ENCODE assay signal across 1 cellular context in the genomic region with DNA sequence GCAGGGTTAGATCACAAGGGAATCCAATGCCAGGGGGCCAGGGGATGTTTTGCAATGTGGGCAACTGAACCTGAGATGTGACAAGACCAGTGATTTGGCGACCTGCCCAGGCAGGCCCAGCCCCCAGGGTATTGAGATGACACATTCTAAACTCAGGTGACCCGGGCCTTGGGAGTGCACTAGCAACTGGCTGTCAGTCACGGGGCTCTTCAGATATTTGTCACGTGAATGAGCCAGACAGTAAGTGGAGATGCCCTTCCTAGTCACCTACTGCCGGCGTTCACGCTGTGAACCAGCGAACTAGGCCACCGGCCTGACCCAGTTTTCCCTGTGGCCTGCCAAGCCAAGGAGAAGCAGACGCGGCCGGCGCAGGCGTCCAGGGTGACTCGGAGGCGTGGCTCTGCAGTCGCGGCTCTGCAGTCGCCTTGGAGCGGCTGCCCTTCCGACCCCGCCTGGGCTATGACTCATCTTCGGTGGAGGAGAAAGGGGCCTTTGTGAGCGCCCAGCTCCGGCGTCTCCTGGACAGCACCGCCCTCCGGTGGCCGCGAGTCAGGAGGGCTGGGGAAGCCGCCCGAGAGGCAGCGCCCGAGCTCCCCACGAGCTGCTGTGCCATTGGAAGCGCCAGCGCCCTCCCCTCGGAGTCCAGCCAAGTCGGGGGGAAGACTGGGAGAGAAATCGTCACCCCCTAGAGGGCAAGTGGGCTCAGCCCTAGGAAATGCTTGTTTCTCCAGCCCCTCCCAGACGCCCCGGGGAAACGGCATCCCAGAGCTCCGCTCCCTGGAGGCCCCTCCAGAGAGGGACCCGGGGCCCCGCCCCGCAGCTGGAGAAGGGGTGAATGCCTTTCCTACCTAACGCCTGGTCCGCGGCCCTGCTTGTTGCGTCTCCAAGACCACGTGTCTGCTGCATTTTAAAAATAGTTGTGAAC.
TF ChIP-seq lines count a peak whose summit lies in the region.

No MANE protein-coding gene starts in this region.

TF ChIP-seq in K562, 482 proteins besides CTCF, POLR2A, EP300 and RAD21 (continued from another document and continues in another):
- TF ChIP-seq, protein P1, sequence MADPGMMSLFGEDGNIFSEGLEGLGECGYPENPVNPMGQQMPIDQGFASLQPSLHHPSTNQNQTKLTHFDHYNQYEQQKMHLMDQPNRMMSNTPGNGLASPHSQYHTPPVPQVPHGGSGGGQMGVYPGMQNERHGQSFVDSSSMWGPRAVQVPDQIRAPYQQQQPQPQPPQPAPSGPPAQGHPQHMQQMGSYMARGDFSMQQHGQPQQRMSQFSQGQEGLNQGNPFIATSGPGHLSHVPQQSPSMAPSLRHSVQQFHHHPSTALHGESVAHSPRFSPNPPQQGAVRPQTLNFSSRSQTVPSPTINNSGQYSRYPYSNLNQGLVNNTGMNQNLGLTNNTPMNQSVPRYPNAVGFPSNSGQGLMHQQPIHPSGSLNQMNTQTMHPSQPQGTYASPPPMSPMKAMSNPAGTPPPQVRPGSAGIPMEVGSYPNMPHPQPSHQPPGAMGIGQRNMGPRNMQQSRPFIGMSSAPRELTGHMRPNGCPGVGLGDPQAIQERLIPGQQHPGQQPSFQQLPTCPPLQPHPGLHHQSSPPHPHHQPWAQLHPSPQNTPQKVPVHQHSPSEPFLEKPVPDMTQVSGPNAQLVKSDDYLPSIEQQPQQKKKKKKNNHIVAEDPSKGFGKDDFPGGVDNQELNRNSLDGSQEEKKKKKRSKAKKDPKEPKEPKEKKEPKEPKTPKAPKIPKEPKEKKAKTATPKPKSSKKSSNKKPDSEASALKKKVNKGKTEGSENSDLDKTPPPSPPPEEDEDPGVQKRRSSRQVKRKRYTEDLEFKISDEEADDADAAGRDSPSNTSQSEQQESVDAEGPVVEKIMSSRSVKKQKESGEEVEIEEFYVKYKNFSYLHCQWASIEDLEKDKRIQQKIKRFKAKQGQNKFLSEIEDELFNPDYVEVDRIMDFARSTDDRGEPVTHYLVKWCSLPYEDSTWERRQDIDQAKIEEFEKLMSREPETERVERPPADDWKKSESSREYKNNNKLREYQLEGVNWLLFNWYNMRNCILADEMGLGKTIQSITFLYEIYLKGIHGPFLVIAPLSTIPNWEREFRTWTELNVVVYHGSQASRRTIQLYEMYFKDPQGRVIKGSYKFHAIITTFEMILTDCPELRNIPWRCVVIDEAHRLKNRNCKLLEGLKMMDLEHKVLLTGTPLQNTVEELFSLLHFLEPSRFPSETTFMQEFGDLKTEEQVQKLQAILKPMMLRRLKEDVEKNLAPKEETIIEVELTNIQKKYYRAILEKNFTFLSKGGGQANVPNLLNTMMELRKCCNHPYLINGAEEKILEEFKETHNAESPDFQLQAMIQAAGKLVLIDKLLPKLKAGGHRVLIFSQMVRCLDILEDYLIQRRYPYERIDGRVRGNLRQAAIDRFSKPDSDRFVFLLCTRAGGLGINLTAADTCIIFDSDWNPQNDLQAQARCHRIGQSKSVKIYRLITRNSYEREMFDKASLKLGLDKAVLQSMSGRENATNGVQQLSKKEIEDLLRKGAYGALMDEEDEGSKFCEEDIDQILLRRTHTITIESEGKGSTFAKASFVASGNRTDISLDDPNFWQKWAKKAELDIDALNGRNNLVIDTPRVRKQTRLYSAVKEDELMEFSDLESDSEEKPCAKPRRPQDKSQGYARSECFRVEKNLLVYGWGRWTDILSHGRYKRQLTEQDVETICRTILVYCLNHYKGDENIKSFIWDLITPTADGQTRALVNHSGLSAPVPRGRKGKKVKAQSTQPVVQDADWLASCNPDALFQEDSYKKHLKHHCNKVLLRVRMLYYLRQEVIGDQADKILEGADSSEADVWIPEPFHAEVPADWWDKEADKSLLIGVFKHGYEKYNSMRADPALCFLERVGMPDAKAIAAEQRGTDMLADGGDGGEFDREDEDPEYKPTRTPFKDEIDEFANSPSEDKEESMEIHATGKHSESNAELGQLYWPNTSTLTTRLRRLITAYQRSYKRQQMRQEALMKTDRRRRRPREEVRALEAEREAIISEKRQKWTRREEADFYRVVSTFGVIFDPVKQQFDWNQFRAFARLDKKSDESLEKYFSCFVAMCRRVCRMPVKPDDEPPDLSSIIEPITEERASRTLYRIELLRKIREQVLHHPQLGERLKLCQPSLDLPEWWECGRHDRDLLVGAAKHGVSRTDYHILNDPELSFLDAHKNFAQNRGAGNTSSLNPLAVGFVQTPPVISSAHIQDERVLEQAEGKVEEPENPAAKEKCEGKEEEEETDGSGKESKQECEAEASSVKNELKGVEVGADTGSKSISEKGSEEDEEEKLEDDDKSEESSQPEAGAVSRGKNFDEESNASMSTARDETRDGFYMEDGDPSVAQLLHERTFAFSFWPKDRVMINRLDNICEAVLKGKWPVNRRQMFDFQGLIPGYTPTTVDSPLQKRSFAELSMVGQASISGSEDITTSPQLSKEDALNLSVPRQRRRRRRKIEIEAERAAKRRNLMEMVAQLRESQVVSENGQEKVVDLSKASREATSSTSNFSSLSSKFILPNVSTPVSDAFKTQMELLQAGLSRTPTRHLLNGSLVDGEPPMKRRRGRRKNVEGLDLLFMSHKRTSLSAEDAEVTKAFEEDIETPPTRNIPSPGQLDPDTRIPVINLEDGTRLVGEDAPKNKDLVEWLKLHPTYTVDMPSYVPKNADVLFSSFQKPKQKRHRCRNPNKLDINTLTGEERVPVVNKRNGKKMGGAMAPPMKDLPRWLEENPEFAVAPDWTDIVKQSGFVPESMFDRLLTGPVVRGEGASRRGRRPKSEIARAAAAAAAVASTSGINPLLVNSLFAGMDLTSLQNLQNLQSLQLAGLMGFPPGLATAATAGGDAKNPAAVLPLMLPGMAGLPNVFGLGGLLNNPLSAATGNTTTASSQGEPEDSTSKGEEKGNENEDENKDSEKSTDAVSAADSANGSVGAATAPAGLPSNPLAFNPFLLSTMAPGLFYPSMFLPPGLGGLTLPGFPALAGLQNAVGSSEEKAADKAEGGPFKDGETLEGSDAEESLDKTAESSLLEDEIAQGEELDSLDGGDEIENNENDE (IDR thresholded peaks at IDR 0.05; ENCODE audit: low read depth, low read length): no peak
- TF ChIP-seq E2F1 (CRISPR knock-in tag; IDR thresholded peaks at IDR 0.05): peak; percentile 82; the same call in 1 of the 2 replicates
- peak; percentile 82 for TF ChIP-seq SMARCE1 (IDR thresholded peaks at IDR 0.05)
- TF ChIP-seq RBM25 (IDR thresholded peaks at IDR 0.05; ENCODE audit: low read depth, low read length, severe bottlenecking): no peak
- TF ChIP-seq, protein P2, sequence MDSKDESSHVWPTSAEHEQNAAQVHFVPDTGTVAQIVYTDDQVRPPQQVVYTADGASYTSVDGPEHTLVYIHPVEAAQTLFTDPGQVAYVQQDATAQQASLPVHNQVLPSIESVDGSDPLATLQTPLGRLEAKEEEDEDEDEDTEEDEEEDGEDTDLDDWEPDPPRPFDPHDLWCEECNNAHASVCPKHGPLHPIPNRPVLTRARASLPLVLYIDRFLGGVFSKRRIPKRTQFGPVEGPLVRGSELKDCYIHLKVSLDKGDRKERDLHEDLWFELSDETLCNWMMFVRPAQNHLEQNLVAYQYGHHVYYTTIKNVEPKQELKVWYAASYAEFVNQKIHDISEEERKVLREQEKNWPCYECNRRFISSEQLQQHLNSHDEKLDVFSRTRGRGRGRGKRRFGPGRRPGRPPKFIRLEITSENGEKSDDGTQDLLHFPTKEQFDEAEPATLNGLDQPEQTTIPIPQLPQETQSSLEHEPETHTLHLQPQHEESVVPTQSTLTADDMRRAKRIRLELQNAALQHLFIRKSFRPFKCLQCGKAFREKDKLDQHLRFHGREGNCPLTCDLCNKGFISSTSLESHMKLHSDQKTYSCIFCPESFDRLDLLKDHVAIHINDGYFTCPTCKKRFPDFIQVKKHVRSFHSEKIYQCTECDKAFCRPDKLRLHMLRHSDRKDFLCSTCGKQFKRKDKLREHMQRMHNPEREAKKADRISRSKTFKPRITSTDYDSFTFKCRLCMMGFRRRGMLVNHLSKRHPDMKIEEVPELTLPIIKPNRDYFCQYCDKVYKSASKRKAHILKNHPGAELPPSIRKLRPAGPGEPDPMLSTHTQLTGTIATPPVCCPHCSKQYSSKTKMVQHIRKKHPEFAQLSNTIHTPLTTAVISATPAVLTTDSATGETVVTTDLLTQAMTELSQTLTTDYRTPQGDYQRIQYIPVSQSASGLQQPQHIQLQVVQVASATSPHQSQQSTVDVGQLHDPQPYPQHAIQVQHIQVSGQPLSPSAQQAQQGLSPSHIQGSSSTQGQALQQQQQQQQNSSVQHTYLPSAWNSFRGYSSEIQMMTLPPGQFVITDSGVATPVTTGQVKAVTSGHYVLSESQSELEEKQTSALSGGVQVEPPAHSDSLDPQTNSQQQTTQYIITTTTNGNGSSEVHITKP (IDR thresholded peaks at IDR 0.05; ENCODE audit: partially characterized antibody): peak; percentile 96
- TF ChIP-seq RREB1 (CRISPR knock-in tag; IDR thresholded peaks at IDR 0.05): peak; percentile 70; the same call in 1 of the 2 replicates
- 0 out of 4 replicates have a peak, but pooled peaks of 1 of the 2 experiments have one; percentile 19 for TF ChIP-seq ETV6 (IDR thresholded peaks at IDR 0.05; ENCODE audit: borderline replicate concordance in 1 of 2, low read depth in 2 of 2, low read length in 1 of 2)
- TF ChIP-seq ETV6 (CRISPR knock-in tag; IDR thresholded peaks at IDR 0.05; ENCODE audit: borderline replicate concordance): no peak
- 0 out of 2 replicates have a peak, but pooled peaks have one; percentile 13 for TF ChIP-seq MBD2 (IDR thresholded peaks at IDR 0.05; ENCODE audit: borderline replicate concordance, low read depth)
- TF ChIP-seq, protein P3, sequence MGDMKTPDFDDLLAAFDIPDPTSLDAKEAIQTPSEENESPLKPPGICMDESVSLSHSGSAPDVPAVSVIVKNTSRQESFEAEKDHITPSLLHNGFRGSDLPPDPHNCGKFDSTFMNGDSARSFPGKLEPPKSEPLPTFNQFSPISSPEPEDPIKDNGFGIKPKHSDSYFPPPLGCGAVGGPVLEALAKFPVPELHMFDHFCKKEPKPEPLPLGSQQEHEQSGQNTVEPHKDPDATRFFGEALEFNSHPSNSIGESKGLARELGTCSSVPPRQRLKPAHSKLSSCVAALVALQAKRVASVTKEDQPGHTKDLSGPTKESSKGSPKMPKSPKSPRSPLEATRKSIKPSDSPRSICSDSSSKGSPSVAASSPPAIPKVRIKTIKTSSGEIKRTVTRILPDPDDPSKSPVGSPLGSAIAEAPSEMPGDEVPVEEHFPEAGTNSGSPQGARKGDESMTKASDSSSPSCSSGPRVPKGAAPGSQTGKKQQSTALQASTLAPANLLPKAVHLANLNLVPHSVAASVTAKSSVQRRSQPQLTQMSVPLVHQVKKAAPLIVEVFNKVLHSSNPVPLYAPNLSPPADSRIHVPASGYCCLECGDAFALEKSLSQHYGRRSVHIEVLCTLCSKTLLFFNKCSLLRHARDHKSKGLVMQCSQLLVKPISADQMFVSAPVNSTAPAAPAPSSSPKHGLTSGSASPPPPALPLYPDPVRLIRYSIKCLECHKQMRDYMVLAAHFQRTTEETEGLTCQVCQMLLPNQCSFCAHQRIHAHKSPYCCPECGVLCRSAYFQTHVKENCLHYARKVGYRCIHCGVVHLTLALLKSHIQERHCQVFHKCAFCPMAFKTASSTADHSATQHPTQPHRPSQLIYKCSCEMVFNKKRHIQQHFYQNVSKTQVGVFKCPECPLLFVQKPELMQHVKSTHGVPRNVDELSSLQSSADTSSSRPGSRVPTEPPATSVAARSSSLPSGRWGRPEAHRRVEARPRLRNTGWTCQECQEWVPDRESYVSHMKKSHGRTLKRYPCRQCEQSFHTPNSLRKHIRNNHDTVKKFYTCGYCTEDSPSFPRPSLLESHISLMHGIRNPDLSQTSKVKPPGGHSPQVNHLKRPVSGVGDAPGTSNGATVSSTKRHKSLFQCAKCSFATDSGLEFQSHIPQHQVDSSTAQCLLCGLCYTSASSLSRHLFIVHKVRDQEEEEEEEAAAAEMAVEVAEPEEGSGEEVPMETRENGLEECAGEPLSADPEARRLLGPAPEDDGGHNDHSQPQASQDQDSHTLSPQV (IDR thresholded peaks at IDR 0.05): peak; percentile 42
- TF ChIP-seq KLF13 (tag; IDR thresholded peaks at IDR 0.05; ENCODE audit: borderline replicate concordance, low read depth): peak; percentile 75
- TF ChIP-seq ZNF830 (CRISPR knock-in tag; IDR thresholded peaks at IDR 0.05): peak; percentile 90; the same call in 1 of the 2 replicates
